Comparison of ENCODE assay signal across 1 cellular context in the genomic region with DNA sequence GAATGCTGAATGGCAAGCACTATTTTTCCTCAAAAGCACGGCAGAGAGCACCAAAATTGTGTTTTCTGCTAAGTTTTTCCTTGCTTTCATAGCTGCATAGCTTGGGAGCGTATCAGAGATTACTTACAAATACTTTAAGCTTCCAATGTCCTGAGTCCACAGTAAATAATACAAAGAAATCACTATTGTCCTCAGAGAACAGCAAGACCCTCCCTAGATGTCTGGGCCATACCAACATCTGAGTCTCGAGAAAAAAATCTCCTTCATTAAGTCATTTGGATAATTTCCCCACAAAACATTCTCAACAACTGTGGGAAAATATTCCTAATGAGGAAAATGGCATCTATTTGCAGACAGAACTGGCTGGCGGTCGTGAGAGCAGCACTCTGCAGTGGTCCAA.
TF ChIP-seq lines count a peak whose summit lies in the region.

No MANE protein-coding gene starts in this region.

TF ChIP-seq in WTC11, 78 proteins besides CTCF, POLR2A, EP300 and RAD21 (continued from another document):
- TF ChIP-seq, protein P1, sequence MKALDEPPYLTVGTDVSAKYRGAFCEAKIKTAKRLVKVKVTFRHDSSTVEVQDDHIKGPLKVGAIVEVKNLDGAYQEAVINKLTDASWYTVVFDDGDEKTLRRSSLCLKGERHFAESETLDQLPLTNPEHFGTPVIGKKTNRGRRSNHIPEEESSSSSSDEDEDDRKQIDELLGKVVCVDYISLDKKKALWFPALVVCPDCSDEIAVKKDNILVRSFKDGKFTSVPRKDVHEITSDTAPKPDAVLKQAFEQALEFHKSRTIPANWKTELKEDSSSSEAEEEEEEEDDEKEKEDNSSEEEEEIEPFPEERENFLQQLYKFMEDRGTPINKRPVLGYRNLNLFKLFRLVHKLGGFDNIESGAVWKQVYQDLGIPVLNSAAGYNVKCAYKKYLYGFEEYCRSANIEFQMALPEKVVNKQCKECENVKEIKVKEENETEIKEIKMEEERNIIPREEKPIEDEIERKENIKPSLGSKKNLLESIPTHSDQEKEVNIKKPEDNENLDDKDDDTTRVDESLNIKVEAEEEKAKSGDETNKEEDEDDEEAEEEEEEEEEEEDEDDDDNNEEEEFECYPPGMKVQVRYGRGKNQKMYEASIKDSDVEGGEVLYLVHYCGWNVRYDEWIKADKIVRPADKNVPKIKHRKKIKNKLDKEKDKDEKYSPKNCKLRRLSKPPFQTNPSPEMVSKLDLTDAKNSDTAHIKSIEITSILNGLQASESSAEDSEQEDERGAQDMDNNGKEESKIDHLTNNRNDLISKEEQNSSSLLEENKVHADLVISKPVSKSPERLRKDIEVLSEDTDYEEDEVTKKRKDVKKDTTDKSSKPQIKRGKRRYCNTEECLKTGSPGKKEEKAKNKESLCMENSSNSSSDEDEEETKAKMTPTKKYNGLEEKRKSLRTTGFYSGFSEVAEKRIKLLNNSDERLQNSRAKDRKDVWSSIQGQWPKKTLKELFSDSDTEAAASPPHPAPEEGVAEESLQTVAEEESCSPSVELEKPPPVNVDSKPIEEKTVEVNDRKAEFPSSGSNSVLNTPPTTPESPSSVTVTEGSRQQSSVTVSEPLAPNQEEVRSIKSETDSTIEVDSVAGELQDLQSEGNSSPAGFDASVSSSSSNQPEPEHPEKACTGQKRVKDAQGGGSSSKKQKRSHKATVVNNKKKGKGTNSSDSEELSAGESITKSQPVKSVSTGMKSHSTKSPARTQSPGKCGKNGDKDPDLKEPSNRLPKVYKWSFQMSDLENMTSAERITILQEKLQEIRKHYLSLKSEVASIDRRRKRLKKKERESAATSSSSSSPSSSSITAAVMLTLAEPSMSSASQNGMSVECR (CRISPR knock-in tag; IDR thresholded peaks at IDR 0.05; ENCODE audit: borderline replicate concordance): no peak
